ENCODE assay signal across 8 cellular contexts in the genomic region with DNA sequence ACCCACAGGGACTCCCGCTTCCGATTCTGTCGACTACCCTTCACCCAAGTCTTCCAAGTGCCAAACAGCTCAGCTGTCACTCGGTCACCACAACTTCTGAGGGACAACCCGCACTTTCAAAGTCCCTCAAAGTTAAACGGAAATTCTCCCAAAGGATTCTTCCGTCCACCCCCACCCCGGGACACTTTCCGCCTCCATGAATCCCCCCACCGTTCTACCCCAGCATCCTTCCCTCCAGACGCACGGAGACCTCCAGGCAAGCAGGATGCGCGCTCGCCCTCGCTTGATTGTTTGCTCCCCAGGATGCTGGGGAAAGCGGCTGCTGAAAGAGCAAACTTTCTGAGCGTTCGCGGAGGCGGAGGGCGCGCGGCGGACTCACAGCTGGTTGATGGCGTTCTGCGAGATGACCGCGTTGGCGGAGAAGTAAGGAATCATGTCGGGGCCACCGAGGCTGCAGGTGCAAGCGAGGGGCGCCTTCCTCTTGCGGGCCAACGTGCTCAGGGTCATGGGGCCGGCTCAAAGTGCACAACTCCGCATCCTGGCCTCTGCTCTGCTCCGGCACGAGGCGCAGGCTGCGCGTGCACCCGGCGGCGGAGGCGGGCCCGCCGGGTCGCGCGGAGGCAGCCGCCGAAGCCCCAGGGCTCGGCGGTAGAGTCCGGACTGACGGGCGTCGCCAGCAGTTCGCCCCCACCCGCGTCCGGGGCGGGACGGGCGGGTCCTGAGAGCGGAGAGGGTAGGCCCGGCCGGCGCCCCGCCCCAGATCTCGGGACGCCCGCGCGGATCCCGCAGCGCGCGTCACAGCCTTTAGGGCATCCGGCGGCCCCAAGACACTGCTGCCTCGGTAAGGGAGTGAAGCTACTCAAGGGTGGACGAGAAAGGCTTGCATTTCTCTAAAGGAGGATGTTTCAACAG.
DNase-seq lines count a peak whose midpoint lies in the region; ATAC-seq and TF ChIP-seq lines count a peak whose summit lies in the region.

No MANE protein-coding gene starts in this region.

- no peaks in the 10 kb centered on the region for H3K27me3 Mint-ChIP-seq in naive B cell

- DNase-seq in AG10803 (ENCODE audit: low read depth) (peak; percentile 86), GM19240 (ENCODE audit: insufficient read length, low spot score) (peak; percentile 56), Peyer's patch (peak; percentile 88 to 97 (median 94)), activated T-helper 1 cell treated with Interleukin-2 at 50 U/mL for 16 hours (ENCODE audit: low read depth) (peak; percentile 88), fibroblast of gingiva (ENCODE audit: low read depth) (peak; percentile 90), naive B cell (peak; percentile 98)
- peak; percentile 85 to 91 for DNase-seq in stimulated activated CD8-positive, alpha-beta memory T cell treated with anti-CD3 and anti-CD28 coated beads, Interleukin-7, amount 100 ng/mL, for 48 hours (ENCODE audit: extremely low read depth in 1 of 2, low read depth in 1 of 2)

- H3K4me1 ChIP-seq in Peyer's patch = peaks cover 0 to 12% (median 3%) of the 10 kb centered on the region in 4 donors

- H3K9me3 ChIP-seq in Peyer's patch = no peaks in the 10 kb centered on the region

- peak overlapping the region; percentile 73 to 96 (median 81) for H3K27ac ChIP-seq in Peyer's patch

- ATAC-seq in HG03457 (IDR thresholded peaks at IDR 0.05; ENCODE audit: unreplicated experiment) = peak; percentile 66
- peak; percentile 88 to 90 for ATAC-seq in naive B cell (ENCODE audit: low read depth in 2 of 2)

- peaks cover 0 to 5% of the 10 kb centered on the region in 2 donors for H3K36me3 Mint-ChIP-seq in naive B cell

- no peaks in the 10 kb centered on the region for H3K27me3 ChIP-seq in Peyer's patch

- peaks cover 24 to 46% (median 28%) of the 10 kb centered on the region in 3 donors for H3K4me1 Mint-ChIP-seq in naive B cell

- H3K36me3 ChIP-seq in Peyer's patch = no peaks in the 10 kb centered on the region

- TF ChIP-seq POLR2A in Peyer's patch (IDR thresholded peaks at IDR 0.05) = peak; percentile 29 to 34

- H3K27ac Mint-ChIP-seq in naive B cell = peak overlapping the region; percentile 93 to 99 (median 98)

- H3K9me3 Mint-ChIP-seq in naive B cell = no peaks in the 10 kb centered on the region

- H3K4me3 Mint-ChIP-seq in naive B cell = peak overlapping the region; percentile 94 to 99 (median 98)

- H3K4me3 ChIP-seq in AG10803 (ENCODE audit: low read length) (peak overlapping the region; percentile 82), Peyer's patch (peak overlapping the region; percentile 66 to 86 (median 76))

- TF ChIP-seq CTCF in AG10803 (conservative IDR thresholded peaks at IDR 0.05; ENCODE audit: low read length) (no peak), Peyer's patch (IDR thresholded peaks at IDR 0.05) (no peak)

Comparison
In these comparisons a context has a peak if more than half of its experiments do, and no peak if none do; other contexts are left out.
1. Peak in every context shown above with its lines: DNase-seq, ATAC-seq, H3K4me3 ChIP-seq and H3K27ac ChIP-seq.